ENCODE assay signal across 8 cellular contexts in genomic region chr22:17842386-17842785, GRCh38.
DNase-seq lines count a peak whose midpoint lies in the region; ATAC-seq, FAIRE-seq and TF ChIP-seq lines count a peak whose summit lies in the region.

No MANE protein-coding gene starts in this region.

- intact Hi-C loops in CD8-positive, alpha-beta T cell (cut with DNase I, micrococcal nuclease) = no loop called here

- peak overlapping the region; percentile 35 for H3K27ac ChIP-seq in CD8-positive, alpha-beta T cell (ENCODE audit: low read depth, low read length)

- no peak for TF ChIP-seq CTCF in CD8-positive, alpha-beta T cell (IDR thresholded peaks at IDR 0.05)
- TF ChIP-seq CTCF in choroid plexus epithelial cell (conservative IDR thresholded peaks at IDR 0.05; ENCODE audit: low read depth, low read length) (no peak), GM10266 (IDR thresholded peaks at IDR 0.05; ENCODE audit: control insufficient read depth, insufficient read depth, low read depth, missing control alignments) (no peak), mesothelial cell of epicardium (IDR thresholded peaks at IDR 0.05; ENCODE audit: unreplicated experiment) (no peak)

- no peaks in the 10 kb centered on the region for H3K36me3 ChIP-seq in CD8-positive, alpha-beta T cell (ENCODE audit: insufficient read depth, low read length)

- peak; percentile 11 to 55 (median 24) for DNase-seq in CD8-positive, alpha-beta T cell
- DNase-seq in activated CD4-positive, CD25-positive, alpha-beta regulatory T cell treated with anti-CD3 and anti-CD28 coated beads, Interleukin-2, amount 50 U/mL, for 72 hours = peak; percentile 46
- DNase-seq in choroid plexus epithelial cell (ENCODE audit: low read depth) (peak; percentile 21), GM10266 (ENCODE audit: extremely low spot score) (no peak), mesothelial cell of epicardium (ENCODE audit: low spot score in 2 of 2, unreplicated experiment in 2 of 2) (no peak), urothelium cell line (ENCODE audit: low spot score) (no peak), C1 segment of cervical spinal cord (lab: John Stamatoyannopoulos, UW) (no peak)
- DNase-seq in stimulated activated CD4-positive, alpha-beta T cell treated with anti-CD3 and anti-CD28 coated beads, Interleukin-15, amount 100 ng/mL, for 24 hours = peak; percentile 45

- peak overlapping the region; percentile 83 for H3K27ac Mint-ChIP-seq in CD8-positive, alpha-beta T cell
- H3K27ac Mint-ChIP-seq in mesothelial cell of epicardium = no peak overlapping the region

- peak; percentile 88 for ATAC-seq in CD8-positive, alpha-beta T cell

- no peaks in the 10 kb centered on the region for H3K27me3 ChIP-seq in CD8-positive, alpha-beta T cell (ENCODE audit: insufficient read depth, low read length)

- peak overlapping the region; percentile 33 for H3K4me3 ChIP-seq in CD8-positive, alpha-beta T cell (ENCODE audit: low read depth, low read length)
- H3K4me3 ChIP-seq in choroid plexus epithelial cell (ENCODE audit: low read depth, low read length) = no peak overlapping the region

- peak overlapping the region; percentile 67 for H3K4me3 Mint-ChIP-seq in CD8-positive, alpha-beta T cell
- H3K4me3 Mint-ChIP-seq in mesothelial cell of epicardium = no peak overlapping the region

- H3K27me3 Mint-ChIP-seq in CD8-positive, alpha-beta T cell (ENCODE audit: low read depth) = no peaks in the 10 kb centered on the region
- no peaks in the 10 kb centered on the region for H3K27me3 Mint-ChIP-seq in mesothelial cell of epicardium (ENCODE audit: low read depth)

- H3K4me1 Mint-ChIP-seq in CD8-positive, alpha-beta T cell (ENCODE audit: low read depth) = peaks cover 6% of the 10 kb centered on the region
- H3K4me1 Mint-ChIP-seq in mesothelial cell of epicardium = peaks cover 10% of the 10 kb centered on the region

- H3K4me1 ChIP-seq in CD8-positive, alpha-beta T cell (ENCODE audit: insufficient read depth, low read length) = peaks cover 7% of the 10 kb centered on the region

- no peaks in the 10 kb centered on the region for H3K9me3 ChIP-seq in CD8-positive, alpha-beta T cell (ENCODE audit: low read length)

- no peaks in the 10 kb centered on the region for H3K9me3 Mint-ChIP-seq in CD8-positive, alpha-beta T cell
- H3K9me3 Mint-ChIP-seq in mesothelial cell of epicardium = no peaks in the 10 kb centered on the region

- CTCF ChIA-PET in CD8-positive, alpha-beta T cell (lab: Charles Lee) = no interaction called here

- peaks cover 5% of the 10 kb centered on the region for H3K36me3 Mint-ChIP-seq in CD8-positive, alpha-beta T cell
- H3K36me3 Mint-ChIP-seq in mesothelial cell of epicardium = peaks cover 5% of the 10 kb centered on the region

- FAIRE-seq in urothelium cell line (lab: Jason Lieb, UNC) = no peak

- POLR2A ChIA-PET in CD8-positive, alpha-beta T cell (lab: Charles Lee) = no interaction called here

Comparison
In these comparisons a context has a peak if more than half of its experiments do, and no peak if none do; other contexts are left out.
1. DNase-seq: peak in CD8-positive, alpha-beta T cell (7 of 7), activated CD4-positive, CD25-positive, alpha-beta regulatory T cell treated with anti-CD3 and anti-CD28 coated beads, Interleukin-2, amount 50 U/mL, for 72 hours (single experiment), choroid plexus epithelial cell (single experiment) and stimulated activated CD4-positive, alpha-beta T cell treated with anti-CD3 and anti-CD28 coated beads, Interleukin-15, amount 100 ng/mL, for 24 hours (single experiment); none in GM10266 (single experiment), mesothelial cell of epicardium (0 of 2), urothelium cell line (single experiment) and C1 segment of cervical spinal cord (0 of 14).